8 cellular contexts compared by ENCODE assay signal in genomic region chr11:63023851-63024648, GRCh38. TPM values are rescaled to one million over a fixed set of nuclear protein-coding genes. Genes with fewer than 3 reads are reported as not detected.
DNase-seq lines count a peak whose midpoint lies in the region; FAIRE-seq and TF ChIP-seq lines count a peak whose summit lies in the region.

No MANE protein-coding gene starts in this region.

- no peaks in the 10 kb centered on the region for H3K27me3 ChIP-seq in SU-DHL-6 (ENCODE audit: low read length)
- no peaks in the 10 kb centered on the region for H3K27me3 ChIP-seq in cardiac muscle cell
- H3K27me3 ChIP-seq in prostate gland (replicated peaks; ENCODE audit: insufficient read depth): no peaks in the 10 kb centered on the region

- H3K4me3 ChIP-seq in SU-DHL-6 (ENCODE audit: insufficient read depth, low read length, poor library complexity, severe bottlenecking): no peak overlapping the region
- H3K4me3 ChIP-seq in cardiac muscle cell: no peak overlapping the region
- no peak overlapping the region for H3K4me3 ChIP-seq in prostate gland

- H3K4me1 ChIP-seq in cardiac muscle cell (ENCODE audit: low read depth) (peaks cover 12% of the 10 kb centered on the region), prostate gland (replicated peaks) (peaks cover 4% of the 10 kb centered on the region)

- DNase-seq in NCI-H524 (lab: John Stamatoyannopoulos, UW) (peak; percentile 51 to 75), NCI-H524 treated with DMSO at 0.1 percent for 48 hours (lab: John Stamatoyannopoulos, UW) (no peak), MV-4-11 (lab: John Stamatoyannopoulos, UW) (peak; percentile 89), cardiac muscle cell (ENCODE audit: low read depth in 1 of 2, low spot score in 1 of 2) (peak; percentile 82 to 87), prostate gland (ENCODE audit: low spot score) (peak; percentile 86), urothelium cell line (ENCODE audit: low spot score) (peak; percentile 82)
- peak; percentile 79 for DNase-seq in activated naive CD8-positive, alpha-beta T cell treated with anti-CD3 and anti-CD28 coated beads, Interleukin-2, amount 50 U/mL, for 16 hours (ENCODE audit: low read depth, low spot score)

- H3K9me3 ChIP-seq in SU-DHL-6 (ENCODE audit: insufficient read depth, low read length): no peaks in the 10 kb centered on the region
- no peaks in the 10 kb centered on the region for H3K9me3 ChIP-seq in cardiac muscle cell (ENCODE audit: low read depth)
- H3K9me3 ChIP-seq in prostate gland: no peaks in the 10 kb centered on the region

- 15% methylated on average over 19 of the region's 19 CpGs for WGBS in prostate gland

- FAIRE-seq in urothelium cell line (lab: Jason Lieb, UNC): no peak

- peak; percentile 99 for TF ChIP-seq CTCF in SU-DHL-6 (IDR thresholded peaks at IDR 0.05; ENCODE audit: insufficient read depth, low read length, poor library complexity, severe bottlenecking)
- TF ChIP-seq CTCF in cardiac muscle cell (IDR thresholded peaks at IDR 0.05; ENCODE audit: low read depth, low read length): peak; percentile 100
- TF ChIP-seq CTCF in prostate gland (IDR thresholded peaks at IDR 0.05): peak; percentile 99 to 100 (median 100)

- no peaks in the 10 kb centered on the region for H3F3A ChIP-seq in SU-DHL-6 (ENCODE audit: insufficient read depth)

- H3K36me3 ChIP-seq in SU-DHL-6 (ENCODE audit: low read length) (no peaks in the 10 kb centered on the region), cardiac muscle cell (no peaks in the 10 kb centered on the region), prostate gland (no peaks in the 10 kb centered on the region)

- no peaks in the 10 kb centered on the region for H3K9me2 ChIP-seq in SU-DHL-6 (replicated peaks; ENCODE audit: insufficient read depth, low read length)

- H4K20me1 ChIP-seq in SU-DHL-6 (ENCODE audit: low read depth, low read length): no peaks in the 10 kb centered on the region

- H3K4me2 ChIP-seq in SU-DHL-6 (ENCODE audit: low read depth, low read length, poor library complexity, severe bottlenecking): no peak overlapping the region

- TF ChIP-seq POLR2A in prostate gland (IDR thresholded peaks at IDR 0.05): no peak

- intact Hi-C loops in prostate gland (cut with DNase I): loop anchor here (1.0 kb wide), 2 partner anchors 115 to 118 kb away; no protein-coding TSS in a partner anchor

- H2AFZ ChIP-seq in SU-DHL-6 (ENCODE audit: low read depth, low read length, severe bottlenecking): no peak overlapping the region

- H3K9ac ChIP-seq in SU-DHL-6 (ENCODE audit: low read length): no peak overlapping the region

- H3K27ac ChIP-seq in SU-DHL-6 (ENCODE audit: low read depth, low read length) (no peak overlapping the region), cardiac muscle cell (no peak overlapping the region), prostate gland (no peak overlapping the region)

- H3K79me2 ChIP-seq in SU-DHL-6 (ENCODE audit: insufficient read depth, low read length): no peaks in the 10 kb centered on the region

RNA-seq across cellular contexts. Expression of gene SLC22A8, which starts 8.4 kb away (rescaled TPM):
- not detected in 2 replicates for total RNA-seq in cardiac muscle cell
- polyA plus RNA-seq in cardiac muscle cell: 0.22 TPM in 1 of 2 replicates, not detected in the other
- total RNA-seq in prostate gland: under 1 TPM in 1 of 2 donors, not detected in 1; 0.11 TPM

RNA-seq across cellular contexts. Expression of gene SLC22A6, which starts 39.3 kb away (rescaled TPM):
- total RNA-seq in cardiac muscle cell (not detected in 2 replicates), prostate gland (not detected)
- polyA plus RNA-seq in cardiac muscle cell: not detected in 2 replicates
